In genomic region chrX:66399273-66399672, GRCh38 we compare ENCODE assay signal across 1 cellular context.
TF ChIP-seq lines count a peak whose summit lies in the region.

No MANE protein-coding gene starts in this region.

TF ChIP-seq in GM23338, 12 proteins besides CTCF, POLR2A, EP300 and RAD21 (continued from another document):
- TF ChIP-seq, protein P1, sequence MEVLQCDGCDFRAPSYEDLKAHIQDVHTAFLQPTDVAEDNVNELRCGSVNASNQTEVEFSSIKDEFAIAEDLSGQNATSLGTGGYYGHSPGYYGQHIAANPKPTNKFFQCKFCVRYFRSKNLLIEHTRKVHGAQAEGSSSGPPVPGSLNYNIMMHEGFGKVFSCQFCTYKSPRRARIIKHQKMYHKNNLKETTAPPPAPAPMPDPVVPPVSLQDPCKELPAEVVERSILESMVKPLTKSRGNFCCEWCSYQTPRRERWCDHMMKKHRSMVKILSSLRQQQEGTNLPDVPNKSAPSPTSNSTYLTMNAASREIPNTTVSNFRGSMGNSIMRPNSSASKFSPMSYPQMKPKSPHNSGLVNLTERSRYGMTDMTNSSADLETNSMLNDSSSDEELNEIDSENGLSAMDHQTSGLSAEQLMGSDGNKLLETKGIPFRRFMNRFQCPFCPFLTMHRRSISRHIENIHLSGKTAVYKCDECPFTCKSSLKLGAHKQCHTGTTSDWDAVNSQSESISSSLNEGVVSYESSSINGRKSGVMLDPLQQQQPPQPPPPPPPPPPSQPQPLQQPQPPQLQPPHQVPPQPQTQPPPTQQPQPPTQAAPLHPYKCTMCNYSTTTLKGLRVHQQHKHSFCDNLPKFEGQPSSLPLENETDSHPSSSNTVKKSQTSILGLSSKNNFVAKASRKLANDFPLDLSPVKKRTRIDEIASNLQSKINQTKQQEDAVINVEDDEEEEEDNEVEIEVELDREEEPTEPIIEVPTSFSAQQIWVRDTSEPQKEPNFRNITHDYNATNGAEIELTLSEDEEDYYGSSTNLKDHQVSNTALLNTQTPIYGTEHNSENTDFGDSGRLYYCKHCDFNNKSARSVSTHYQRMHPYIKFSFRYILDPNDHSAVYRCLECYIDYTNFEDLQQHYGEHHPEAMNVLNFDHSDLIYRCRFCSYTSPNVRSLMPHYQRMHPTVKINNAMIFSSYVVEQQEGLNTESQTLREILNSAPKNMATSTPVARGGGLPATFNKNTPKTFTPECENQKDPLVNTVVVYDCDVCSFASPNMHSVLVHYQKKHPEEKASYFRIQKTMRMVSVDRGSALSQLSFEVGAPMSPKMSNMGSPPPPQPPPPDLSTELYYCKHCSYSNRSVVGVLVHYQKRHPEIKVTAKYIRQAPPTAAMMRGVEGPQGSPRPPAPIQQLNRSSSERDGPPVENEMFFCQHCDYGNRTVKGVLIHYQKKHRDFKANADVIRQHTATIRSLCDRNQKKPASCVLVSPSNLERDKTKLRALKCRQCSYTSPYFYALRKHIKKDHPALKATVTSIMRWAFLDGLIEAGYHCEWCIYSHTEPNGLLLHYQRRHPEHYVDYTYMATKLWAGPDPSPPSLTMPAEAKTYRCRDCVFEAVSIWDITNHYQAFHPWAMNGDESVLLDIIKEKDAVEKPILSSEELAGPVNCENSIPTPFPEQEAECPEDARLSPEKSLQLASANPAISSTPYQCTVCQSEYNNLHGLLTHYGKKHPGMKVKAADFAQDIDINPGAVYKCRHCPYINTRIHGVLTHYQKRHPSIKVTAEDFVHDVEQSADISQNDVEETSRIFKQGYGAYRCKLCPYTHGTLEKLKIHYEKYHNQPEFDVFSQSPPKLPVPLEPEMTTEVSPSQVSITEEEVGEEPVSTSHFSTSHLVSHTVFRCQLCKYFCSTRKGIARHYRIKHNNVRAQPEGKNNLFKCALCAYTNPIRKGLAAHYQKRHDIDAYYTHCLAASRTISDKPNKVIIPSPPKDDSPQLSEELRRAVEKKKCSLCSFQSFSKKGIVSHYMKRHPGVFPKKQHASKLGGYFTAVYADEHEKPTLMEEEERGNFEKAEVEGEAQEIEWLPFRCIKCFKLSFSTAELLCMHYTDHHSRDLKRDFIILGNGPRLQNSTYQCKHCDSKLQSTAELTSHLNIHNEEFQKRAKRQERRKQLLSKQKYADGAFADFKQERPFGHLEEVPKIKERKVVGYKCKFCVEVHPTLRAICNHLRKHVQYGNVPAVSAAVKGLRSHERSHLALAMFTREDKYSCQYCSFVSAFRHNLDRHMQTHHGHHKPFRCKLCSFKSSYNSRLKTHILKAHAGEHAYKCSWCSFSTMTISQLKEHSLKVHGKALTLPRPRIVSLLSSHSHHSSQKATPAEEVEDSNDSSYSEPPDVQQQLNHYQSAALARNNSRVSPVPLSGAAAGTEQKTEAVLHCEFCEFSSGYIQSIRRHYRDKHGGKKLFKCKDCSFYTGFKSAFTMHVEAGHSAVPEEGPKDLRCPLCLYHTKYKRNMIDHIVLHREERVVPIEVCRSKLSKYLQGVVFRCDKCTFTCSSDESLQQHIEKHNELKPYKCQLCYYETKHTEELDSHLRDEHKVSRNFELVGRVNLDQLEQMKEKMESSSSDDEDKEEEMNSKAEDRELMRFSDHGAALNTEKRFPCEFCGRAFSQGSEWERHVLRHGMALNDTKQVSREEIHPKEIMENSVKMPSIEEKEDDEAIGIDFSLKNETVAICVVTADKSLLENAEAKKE (CRISPR knock-in tag; IDR thresholded peaks at IDR 0.05): no peak
- no peak for TF ChIP-seq NANOG (IDR thresholded peaks at IDR 0.05; ENCODE audit: borderline replicate concordance)
